ENCODE assay signal across 14 cellular contexts in genomic region chr1:233293556-233294446, GRCh38. TPM values are rescaled to one million over a fixed set of nuclear protein-coding genes. Genes with fewer than 3 reads are reported as not detected.
DNase-seq lines count a peak whose midpoint lies in the region; ATAC-seq, FAIRE-seq and TF ChIP-seq lines count a peak whose summit lies in the region.
"Had no signal": no experiment of that assay in that cellular context is flagged by ENCODE, and none has a peak within 500 bp of the region (broad histone marks: within the 10 kb centered on the region; RNA-seq: fewer than 3 reads in every experiment).

No MANE protein-coding gene starts in this region.

- no peaks in the 10 kb centered on the region for H3K9me3 Mint-ChIP-seq in astrocyte (ENCODE audit: unreplicated experiment)
- no peaks in the 10 kb centered on the region for H3K9me3 Mint-ChIP-seq in natural killer cell treated with Interleukin-12 subunit alpha and Interleukin-12 subunit beta and Interleukin-15 and Interleukin-18, amount 100 ng/mL, for 72 hours

- peaks cover 65% of the 10 kb centered on the region for H3K79me2 ChIP-seq in astrocyte (ENCODE audit: insufficient read depth, low read length)
- H3K79me2 ChIP-seq: parathyroid adenoma had no signal

- H3K27ac ChIP-seq in HUES48 (ENCODE audit: low read depth, low read length) (peak overlapping the region; percentile 96), astrocyte (ENCODE audit: low read depth, low read length) (no peak overlapping the region)
- H3K27ac ChIP-seq: parathyroid adenoma, thoracic aorta had no signal

- peaks cover 29% of the 10 kb centered on the region for H3K4me1 Mint-ChIP-seq in astrocyte (ENCODE audit: low read depth, unreplicated experiment)
- H3K4me1 Mint-ChIP-seq in natural killer cell treated with Interleukin-12 subunit alpha and Interleukin-12 subunit beta and Interleukin-15 and Interleukin-18, amount 100 ng/mL, for 72 hours (ENCODE audit: low read depth in 2 of 2): peaks cover 12 to 21% of the 10 kb centered on the region in 2 donors

- H3K36me3 Mint-ChIP-seq in astrocyte (ENCODE audit: low read depth, unreplicated experiment): peaks cover 2% of the 10 kb centered on the region
- H3K36me3 Mint-ChIP-seq in natural killer cell treated with Interleukin-12 subunit alpha and Interleukin-12 subunit beta and Interleukin-15 and Interleukin-18, amount 100 ng/mL, for 72 hours: no peaks in the 10 kb centered on the region

- H3K27me3 ChIP-seq in HUES48 (ENCODE audit: control insufficient read depth, insufficient read depth, low read length) (no peaks in the 10 kb centered on the region), astrocyte (ENCODE audit: insufficient read depth, low read length) (no peaks in the 10 kb centered on the region)

- peaks cover 58% of the 10 kb centered on the region for H3K4me1 ChIP-seq in HUES48 (ENCODE audit: control insufficient read depth, insufficient read depth, low read length)
- H3K4me1 ChIP-seq in astrocyte (ENCODE audit: insufficient read depth, low read length): peaks cover 8% of the 10 kb centered on the region
- H3K4me1 ChIP-seq: parathyroid adenoma had no signal

- H3K4me3 ChIP-seq in HUES48 (ENCODE audit: low read depth, low read length) (peak overlapping the region; percentile 89), astrocyte (ENCODE audit: insufficient read depth, low read depth, low read length) (no peak overlapping the region)

- H3K4me2 ChIP-seq in astrocyte (ENCODE audit: low read length): peak overlapping the region; percentile 98

- no peak overlapping the region for H2AFZ ChIP-seq in astrocyte (ENCODE audit: low read depth, low read length)

- DNase-seq in NCI-H748 (lab: John Stamatoyannopoulos, UW; ENCODE audit: unreplicated experiment) (peak; percentile 25), NCI-H748 treated with DMSO at 0.1 percent for 48 hours (lab: John Stamatoyannopoulos, UW) (no peak), astrocyte (ENCODE audit: low read depth) (no peak), inferior parietal cortex (ENCODE audit: extremely low spot score) (no peak)
- DNase-seq in natural killer cell treated with Interleukin-12 subunit alpha and Interleukin-12 subunit beta and Interleukin-15 and Interleukin-18, amount 100 ng/mL, for 72 hours (ENCODE audit: low spot score): no peak
- DNase-seq: esophagus squamous epithelium, left colon, NCI-H1436, SIG-M5 had no signal

- TF ChIP-seq CTCF in astrocyte (IDR thresholded peaks at IDR 0.05; ENCODE audit: insufficient read depth, low read depth, low read length): no peak

- H3K36me3 ChIP-seq in HUES48 (ENCODE audit: control insufficient read depth, insufficient read depth, low read length) (0 out of 2 replicates have a peak, but pooled peaks cover 4% of the 10 kb centered on the region), astrocyte (ENCODE audit: insufficient read depth, low read length) (no peaks in the 10 kb centered on the region)
- H3K36me3 ChIP-seq: esophagus squamous epithelium, thoracic aorta had no signal

- peak overlapping the region; percentile 91 for H3K4me3 Mint-ChIP-seq in astrocyte (ENCODE audit: unreplicated experiment)
- peak overlapping the region; percentile 99 for H3K4me3 Mint-ChIP-seq in natural killer cell treated with Interleukin-12 subunit alpha and Interleukin-12 subunit beta and Interleukin-15 and Interleukin-18, amount 100 ng/mL, for 72 hours

- FAIRE-seq in astrocyte (lab: Jason Lieb, UNC): peak; percentile 49

- H3K9ac ChIP-seq in HUES48 (ENCODE audit: low read depth, low read length): no peak overlapping the region
- H3K9ac ChIP-seq in astrocyte (ENCODE audit: low read length): no peak overlapping the region
- H3K9ac ChIP-seq: parathyroid adenoma had no signal

- H3K27ac Mint-ChIP-seq in astrocyte (ENCODE audit: unreplicated experiment): peak overlapping the region; percentile 43
- no peak overlapping the region for H3K27ac Mint-ChIP-seq in natural killer cell treated with Interleukin-12 subunit alpha and Interleukin-12 subunit beta and Interleukin-15 and Interleukin-18, amount 100 ng/mL, for 72 hours

- H4K20me1 ChIP-seq in astrocyte (ENCODE audit: insufficient read depth, low read length): peaks cover 7% of the 10 kb centered on the region

- H3K9me3 ChIP-seq in HUES48 (ENCODE audit: control insufficient read depth, insufficient read depth, low read length) (no peaks in the 10 kb centered on the region), astrocyte (ENCODE audit: insufficient read depth, low read depth, low read length) (no peaks in the 10 kb centered on the region)
- H3K9me3 ChIP-seq: esophagus squamous epithelium, thoracic aorta had no signal

- ATAC-seq in natural killer cell treated with Interleukin-12 subunit alpha and Interleukin-12 subunit beta and Interleukin-15 and Interleukin-18, amount 100 ng/mL, for 72 hours: no peak
- ATAC-seq in HG03439 (IDR thresholded peaks at IDR 0.05; ENCODE audit: unreplicated experiment) (no peak), GM21619 (IDR thresholded peaks at IDR 0.05; ENCODE audit: unreplicated experiment) (no peak)
- ATAC-seq: left colon had no signal

- H3K27me3 Mint-ChIP-seq in astrocyte (ENCODE audit: low read depth, unreplicated experiment): no peaks in the 10 kb centered on the region
- H3K27me3 Mint-ChIP-seq in natural killer cell treated with Interleukin-12 subunit alpha and Interleukin-12 subunit beta and Interleukin-15 and Interleukin-18, amount 100 ng/mL, for 72 hours: peaks cover 0 to 7% of the 10 kb centered on the region in 2 donors

RNA-seq across cellular contexts. Expression of gene PCNX2, which starts 1.7 kb away (rescaled TPM):
- total RNA-seq in astrocyte: 24.5 and 25.5 TPM in 2 replicates
- total RNA-seq in natural killer cell treated with Interleukin-12 subunit alpha and Interleukin-12 subunit beta and Interleukin-15 and Interleukin-18, amount 100 ng/mL, for 72 hours: 10 to 100 TPM in 1 of 2 donors, 1 to 10 TPM in 1; 7.1 to 30.8 TPM

RNA-seq across cellular contexts. Expression of gene MAP3K21, which starts 33.7 kb away (rescaled TPM):
- total RNA-seq in astrocyte: 2.2 and 2.5 TPM in 2 replicates
- 1 to 10 TPM in 1 of 2 donors, under 1 TPM in 1; 0.64 to 3.0 TPM for total RNA-seq in natural killer cell treated with Interleukin-12 subunit alpha and Interleukin-12 subunit beta and Interleukin-15 and Interleukin-18, amount 100 ng/mL, for 72 hours
